ENCODE assay signal across 26 cellular contexts in genomic region chr2:240988571-240989271, GRCh38. TPM values are rescaled to one million over a fixed set of nuclear protein-coding genes. Genes with fewer than 3 reads are reported as not detected.
DNase-seq lines count a peak whose midpoint lies in the region; ATAC-seq and TF ChIP-seq lines count a peak whose summit lies in the region.
"Had no signal": no experiment of that assay in that cellular context is flagged by ENCODE, and none has a peak within 500 bp of the region (broad histone marks: within the 10 kb centered on the region; RNA-seq: fewer than 3 reads in every experiment).

No MANE protein-coding gene starts in this region.

- H3K4me3 Mint-ChIP-seq in nephron = no peak overlapping the region
- H3K4me3 Mint-ChIP-seq in activated CD8-positive, alpha-beta T cell treated with anti-CD3 and anti-CD28 coated beads, Interleukin-2, amount 10 ng/mL, durations not matched to agents 7 days and 5 days = no peak overlapping the region
- H3K4me3 Mint-ChIP-seq: activated T-cell treated with anti-CD3 and anti-CD28 coated beads, Interleukin-2, amount 50 U/mL, for 4 hours; B cell; central memory CD8-positive, alpha-beta T cell had no signal

- ATAC-seq in Right ventricle myocardium inferior (no peak), GM18519 (IDR thresholded peaks at IDR 0.05; ENCODE audit: low FRiP score, unreplicated experiment) (no peak)
- no peak for ATAC-seq in activated CD8-positive, alpha-beta T cell treated with anti-CD3 and anti-CD28 coated beads, Interleukin-2, amount 10 ng/mL, durations not matched to agents 7 days and 5 days
- ATAC-seq: activated T-cell treated with anti-CD3 and anti-CD28 coated beads, Interleukin-2, amount 50 U/mL, for 4 hours had no signal

- intact Hi-C loops in Right ventricle myocardium inferior (cut with DNase I) = loop anchor here (5.0 kb wide), 1 partner anchor 136 kb away; no protein-coding TSS in a partner anchor
- intact Hi-C loops in ascending aorta (cut with DNase I) = no loop called here
- intact Hi-C loops in testis (cut with DNase I; ENCODE audit: low total_unique reads) = no loop called here

- 83 to 89% methylated on average over 1 to 6 of the region's 6 CpGs for WGBS in testis, 2 donors

- H3K4me1 ChIP-seq in right atrium auricular region = peaks cover 0 to 33% of the 10 kb centered on the region in 2 donors
- peaks cover 29 to 63% of the 10 kb centered on the region in 2 donors for H3K4me1 ChIP-seq in ascending aorta
- H3K4me1 ChIP-seq in testis = peaks cover 44% of the 10 kb centered on the region
- H3K4me1 ChIP-seq: Caco-2 had no signal

- TF ChIP-seq CTCF in right atrium auricular region (IDR thresholded peaks at IDR 0.05) (no peak), ascending aorta (IDR thresholded peaks at IDR 0.05) (no peak), nephron (IDR thresholded peaks at IDR 0.05; ENCODE audit: unreplicated experiment in 3 of 3) (no peak), testis (IDR thresholded peaks at IDR 0.05) (no peak)

- H3K27ac Mint-ChIP-seq in nephron = peak overlapping the region in 2 of 3 experiments; percentile 35 to 42
- H3K27ac Mint-ChIP-seq in activated CD8-positive, alpha-beta T cell treated with anti-CD3 and anti-CD28 coated beads, Interleukin-2, amount 10 ng/mL, durations not matched to agents 7 days and 5 days = no peak overlapping the region
- H3K27ac Mint-ChIP-seq: B cell had no signal

- H3K4me3 ChIP-seq in right atrium auricular region (no peak overlapping the region), ascending aorta (no peak overlapping the region), testis (no peak overlapping the region)
- H3K4me3 ChIP-seq: A549, uterus had no signal

- no peaks in the 10 kb centered on the region for H3K9me3 ChIP-seq in right atrium auricular region
- H3K9me3 ChIP-seq in ascending aorta = no peaks in the 10 kb centered on the region
- no peaks in the 10 kb centered on the region for H3K9me3 ChIP-seq in testis
- H3K9me3 ChIP-seq: A549, Caco-2, uterus had no signal

- DNase-seq in Right ventricle myocardium inferior (ENCODE audit: missing footprints) (peak; percentile 72), right atrium auricular region (ENCODE audit: low spot score) (no peak), ascending aorta (ENCODE audit: low spot score in 2 of 2) (peak in 1 of 2 donors; percentile 62), testis (peak; percentile 4), GOT3 (lab: John Stamatoyannopoulos, UW) (no peak)
- no peak for DNase-seq in activated CD8-positive, alpha-beta T cell treated with anti-CD3 and anti-CD28 coated beads, Interleukin-2, amount 10 ng/mL, durations not matched to agents 7 days and 5 days
- DNase-seq: activated CD4-positive, CD25-positive, alpha-beta regulatory T cell treated with anti-CD3 and anti-CD28 coated beads, Interleukin-2, amount 50 U/mL, for 72 hours; activated CD8-positive, alpha-beta memory T cell treated with anti-CD3 and anti-CD28 coated beads for 24 hours; activated naive CD4-positive, alpha-beta T cell treated with Interleukin-2 at 50 U/mL for 16 hours; activated T-cell treated with anti-CD3 and anti-CD28 coated beads, Interleukin-2, amount 50 U/mL, for 4 hours; anterior cingulate cortex; dermis blood vessel endothelial cell; H7; Karpas-422; MV-4-11; NCI-H146; NCI-H2171; NCI-H524; NK-92 treated with Interleukin-12 subunit alpha and Interleukin-12 subunit beta, amount 100 ng/mL, for 24 hours had no signal

- H3K36me3 ChIP-seq in right atrium auricular region (no peaks in the 10 kb centered on the region), ascending aorta (no peaks in the 10 kb centered on the region), testis (ENCODE audit: low read depth, missing control alignments) (no peaks in the 10 kb centered on the region)
- H3K36me3 ChIP-seq: uterus had no signal

- H3K27me3 ChIP-seq in right atrium auricular region = no peaks in the 10 kb centered on the region
- H3K27me3 ChIP-seq in ascending aorta = no peaks in the 10 kb centered on the region
- no peaks in the 10 kb centered on the region for H3K27me3 ChIP-seq in testis
- H3K27me3 ChIP-seq: uterus had no signal

- CTCF ChIA-PET in activated CD8-positive, alpha-beta T cell treated with anti-CD3 and anti-CD28 coated beads, Interleukin-2, amount 10 ng/mL, durations not matched to agents 7 days and 5 days (lab: Charles Lee) = no interaction called here

- no peak for TF ChIP-seq POLR2A in testis (IDR thresholded peaks at IDR 0.05)

- POLR2A ChIA-PET in activated CD8-positive, alpha-beta T cell treated with anti-CD3 and anti-CD28 coated beads, Interleukin-2, amount 10 ng/mL, durations not matched to agents 7 days and 5 days (lab: Charles Lee) = no interaction called here

- H3K36me3 Mint-ChIP-seq in nephron (ENCODE audit: low read depth) = no peaks in the 10 kb centered on the region
- H3K36me3 Mint-ChIP-seq in activated CD8-positive, alpha-beta T cell treated with anti-CD3 and anti-CD28 coated beads, Interleukin-2, amount 10 ng/mL, durations not matched to agents 7 days and 5 days (ENCODE audit: low read depth) = no peaks in the 10 kb centered on the region

- H3K9me3 Mint-ChIP-seq in nephron = no peaks in the 10 kb centered on the region
- no peaks in the 10 kb centered on the region for H3K9me3 Mint-ChIP-seq in activated CD8-positive, alpha-beta T cell treated with anti-CD3 and anti-CD28 coated beads, Interleukin-2, amount 10 ng/mL, durations not matched to agents 7 days and 5 days (ENCODE audit: insufficient read depth)
- H3K9me3 Mint-ChIP-seq: activated T-cell treated with anti-CD3 and anti-CD28 coated beads, Interleukin-2, amount 50 U/mL, for 4 hours; central memory CD8-positive, alpha-beta T cell had no signal

- peaks cover 16% of the 10 kb centered on the region for H3K27me3 Mint-ChIP-seq in nephron (ENCODE audit: low read depth)
- H3K27me3 Mint-ChIP-seq in activated CD8-positive, alpha-beta T cell treated with anti-CD3 and anti-CD28 coated beads, Interleukin-2, amount 10 ng/mL, durations not matched to agents 7 days and 5 days (ENCODE audit: low read depth) = no peaks in the 10 kb centered on the region

- H3K27ac ChIP-seq in right atrium auricular region (no peak overlapping the region), ascending aorta (peak overlapping the region; percentile 55 to 92), testis (no peak overlapping the region)

- peaks cover 25% of the 10 kb centered on the region for H3K4me1 Mint-ChIP-seq in nephron
- H3K4me1 Mint-ChIP-seq in activated CD8-positive, alpha-beta T cell treated with anti-CD3 and anti-CD28 coated beads, Interleukin-2, amount 10 ng/mL, durations not matched to agents 7 days and 5 days (ENCODE audit: low read depth) = no peaks in the 10 kb centered on the region
- H3K4me1 Mint-ChIP-seq: B cell had no signal

RNA-seq across cellular contexts. Expression of gene SNED1, which starts 9.7 kb away (rescaled TPM):
- total RNA-seq in Right ventricle myocardium inferior (6.7 TPM), right atrium auricular region (10 to 100 TPM in 1 of 2 donors, 1 to 10 TPM in 1; 9.9 to 16.4 TPM), ascending aorta (84.3 TPM), testis (100 to 1,000 TPM in 1 of 2 donors, 10 to 100 TPM in 1; 82.7 to 107 TPM)
- 15.8 TPM for polyA plus RNA-seq in testis (ENCODE audit: insufficient read depth, low read depth, low replicate concordance)
- 1 to 10 TPM; 3.4 to 3.5 TPM for total RNA-seq in activated CD8-positive, alpha-beta T cell treated with anti-CD3 and anti-CD28 coated beads, Interleukin-2, amount 10 ng/mL, durations not matched to agents 7 days and 5 days
- total RNA-seq: Caco-2 had no signal

Comparison
In these comparisons a context has a peak if more than half of its experiments do, and no peak if none do; other contexts are left out.
1. DNase-seq: peak in Right ventricle myocardium inferior (single experiment) and testis (single experiment); none in right atrium auricular region (single experiment), GOT3 (single experiment) and activated CD8-positive, alpha-beta T cell treated with anti-CD3 and anti-CD28 coated beads, Interleukin-2, amount 10 ng/mL, durations not matched to agents 7 days and 5 days (single experiment).
2. H3K27ac ChIP-seq: peak in ascending aorta (2 of 2); none in right atrium auricular region (0 of 2) and testis (0 of 2).